28 cellular contexts compared by ENCODE assay signal in genomic region chr4:64882311-64883086, GRCh38.
DNase-seq lines count a peak whose midpoint lies in the region; ATAC-seq, FAIRE-seq and TF ChIP-seq lines count a peak whose summit lies in the region.
"Had no signal": no experiment of that assay in that cellular context is flagged by ENCODE, and none has a peak within 500 bp of the region (broad histone marks: within the 10 kb centered on the region; RNA-seq: fewer than 3 reads in every experiment).

No MANE protein-coding gene starts in this region.

- no peak overlapping the region for H3K4me3 ChIP-seq in GM23338
- H3K4me3 ChIP-seq in H1 (ENCODE audit: extremely low read depth in 1 of 4, insufficient read depth in 2 of 4, low read depth in 3 of 4, low read length in 4 of 4) = no peak overlapping the region
- H3K4me3 ChIP-seq: A549, colonic mucosa, psoas muscle had no signal

- FAIRE-seq in H1 (lab: Jason Lieb, UNC) = no peak
- FAIRE-seq: A549, bronchial epithelial cell, RCC 7860 had no signal

- H3K23me2 ChIP-seq in H1 (ENCODE audit: low read depth, low read length) = no peaks in the 10 kb centered on the region

- TF ChIP-seq EP300 in H1 (IDR thresholded peaks at IDR 0.05; ENCODE audit: borderline replicate concordance in 1 of 2, low read depth in 2 of 2, low read length in 2 of 2) = no peak

- H3K27me3 Mint-ChIP-seq in activated CD4-positive, alpha-beta T cell treated with anti-CD3 and anti-CD28 coated beads for 36 hours = no peaks in the 10 kb centered on the region
- H3K27me3 Mint-ChIP-seq in GM23338 (ENCODE audit: insufficient read depth, low read depth, poor library complexity) = no peaks in the 10 kb centered on the region
- H3K27me3 Mint-ChIP-seq: activated T-cell treated with anti-CD3 and anti-CD28 coated beads, Interleukin-2, amount 50 U/mL, for 24 hours; CD8-positive, alpha-beta memory T cell had no signal

- H3K23ac ChIP-seq in H1 (ENCODE audit: insufficient read length) = no peak overlapping the region

- no peaks in the 10 kb centered on the region for H3K9me3 ChIP-seq in H1 (ENCODE audit: insufficient read depth in 2 of 2, low read depth in 1 of 2, low read length in 1 of 2)
- H3K9me3 ChIP-seq: A549, colonic mucosa, psoas muscle had no signal

- H3K27me3 ChIP-seq in GM23338 (ENCODE audit: insufficient read depth) (no peaks in the 10 kb centered on the region), H1 (replicated peaks in 1 of 4; ENCODE audit: control insufficient read depth in 3 of 4, extremely low read depth in 1 of 4, insufficient read depth in 3 of 4, low read length in 3 of 4) (no peaks in the 10 kb centered on the region)
- H3K27me3 ChIP-seq: colonic mucosa had no signal

- CTCF ChIA-PET in activated CD4-positive, alpha-beta T cell treated with anti-CD3 and anti-CD28 coated beads for 36 hours (lab: Charles Lee) = interaction anchor here (1.1 kb wide), 1 partner anchor 21 kb away, joined by 3 read pairs; no protein-coding TSS in a partner anchor
- CTCF ChIA-PET in H1 (lab: Charles Lee; ENCODE audit: partially characterized antibody) = interaction anchor here (0.6 to 1.1 kb wide), 2 partner anchors 24 to 89 kb away, joined by 3 read pairs; no protein-coding TSS in a partner anchor

- no peak overlapping the region for H4K91ac ChIP-seq in H1 (replicated peaks; ENCODE audit: insufficient read length, low read length)

- H3K36me3 ChIP-seq in GM23338 (ENCODE audit: insufficient read depth) (no peaks in the 10 kb centered on the region), H1 (ENCODE audit: control insufficient read depth in 2 of 4, insufficient read depth in 4 of 4, low read length in 3 of 4) (no peaks in the 10 kb centered on the region)
- H3K36me3 ChIP-seq: colonic mucosa had no signal

- no peak overlapping the region for H3K14ac ChIP-seq in H1 (ENCODE audit: insufficient read length)

- no peaks in the 10 kb centered on the region for H3K9me2 ChIP-seq in GM23338 (ENCODE audit: insufficient read depth)

- H3K9ac ChIP-seq in H1 (replicated peaks in 1 of 4; ENCODE audit: extremely low read depth in 1 of 4, low read depth in 3 of 4, low read length in 3 of 4) = no peak overlapping the region

- H2AK5ac ChIP-seq in H1 (ENCODE audit: low read depth, low read length) = no peak overlapping the region

- H3K4me3 Mint-ChIP-seq in activated CD4-positive, alpha-beta T cell treated with anti-CD3 and anti-CD28 coated beads for 36 hours = no peak overlapping the region
- H3K4me3 Mint-ChIP-seq in GM23338 = no peak overlapping the region
- H3K4me3 Mint-ChIP-seq: activated T-cell treated with anti-CD3 and anti-CD28 coated beads, Interleukin-2, amount 50 U/mL, for 24 hours; immature natural killer cell; type B pancreatic cell had no signal

- H3K4me1 ChIP-seq in GM23338 (ENCODE audit: insufficient read depth) (no peaks in the 10 kb centered on the region), H1 (replicated peaks in 1 of 4; ENCODE audit: control insufficient read depth in 3 of 4, insufficient read depth in 4 of 4, low read length in 3 of 4) (no peaks in the 10 kb centered on the region)
- H3K4me1 ChIP-seq: A549, colonic mucosa, psoas muscle had no signal

- no peak overlapping the region for H2BK5ac ChIP-seq in H1 (ENCODE audit: low read depth, low read length)

- H3K4me2 ChIP-seq in GM23338 (no peak overlapping the region), H1 (ENCODE audit: insufficient read depth in 1 of 2, low read depth in 2 of 2, low read length in 2 of 2) (no peak overlapping the region)
- H3K4me2 ChIP-seq: A549 had no signal

- POLR2A ChIA-PET in activated CD4-positive, alpha-beta T cell treated with anti-CD3 and anti-CD28 coated beads for 36 hours (lab: Charles Lee) = no interaction called here
- POLR2A ChIA-PET in H1 (lab: Charles Lee; ENCODE audit: partially characterized antibody) = no interaction called here

- TF ChIP-seq POLR2A in H1 (IDR thresholded peaks at IDR 0.05; ENCODE audit: control extremely low read depth in 1 of 2, low read depth in 2 of 2, low read length in 2 of 2) = no peak

- H2BK20ac ChIP-seq in H1 (ENCODE audit: low read length) = no peak overlapping the region

- no peak overlapping the region for H3K27ac Mint-ChIP-seq in activated CD4-positive, alpha-beta T cell treated with anti-CD3 and anti-CD28 coated beads for 36 hours
- H3K27ac Mint-ChIP-seq in GM23338 = no peak overlapping the region
- H3K27ac Mint-ChIP-seq: activated T-cell treated with anti-CD3 and anti-CD28 coated beads, Interleukin-2, amount 50 U/mL, for 24 hours; CD8-positive, alpha-beta memory T cell; immature natural killer cell; type B pancreatic cell had no signal

- H3K36me3 Mint-ChIP-seq in activated CD4-positive, alpha-beta T cell treated with anti-CD3 and anti-CD28 coated beads for 36 hours (ENCODE audit: low read depth) = no peaks in the 10 kb centered on the region
- H3K36me3 Mint-ChIP-seq in GM23338 (ENCODE audit: low read depth) = no peaks in the 10 kb centered on the region
- H3K36me3 Mint-ChIP-seq: CD8-positive, alpha-beta memory T cell; immature natural killer cell; type B pancreatic cell had no signal

- no peak for TF ChIP-seq RAD21 in H1 (IDR thresholded peaks at IDR 0.05 in 1 of 2, conservative IDR thresholded peaks at IDR 0.05 in 1 of 2; ENCODE audit: low read depth in 2 of 2, low read length in 2 of 2)

- peaks cover 19% of the 10 kb centered on the region for H3K4me1 Mint-ChIP-seq in activated CD4-positive, alpha-beta T cell treated with anti-CD3 and anti-CD28 coated beads for 36 hours
- no peaks in the 10 kb centered on the region for H3K4me1 Mint-ChIP-seq in GM23338
- H3K4me1 Mint-ChIP-seq: CD8-positive, alpha-beta memory T cell; immature natural killer cell had no signal

- H2BK15ac ChIP-seq in H1 (ENCODE audit: low read length) = no peak overlapping the region

- TF ChIP-seq CTCF in GM23338 (conservative IDR thresholded peaks at IDR 0.05; ENCODE audit: low read depth in 2 of 2) = no peak
- no peak for TF ChIP-seq CTCF in H1 (IDR thresholded peaks at IDR 0.05; ENCODE audit: control extremely low read depth in 1 of 3, insufficient read depth in 1 of 3, low read depth in 1 of 3, low read length in 3 of 3)

- H2AFZ ChIP-seq in GM23338 (peak overlapping the region; percentile 57; the same call in 1 of the 2 replicates), H1 (ENCODE audit: low read length) (peak overlapping the region; percentile 2; the same call in 1 of the 2 replicates)

- H3K56ac ChIP-seq in H1 (replicated peaks; ENCODE audit: insufficient read length, low read depth, low read length) = no peak overlapping the region

- DNase-seq in activated CD4-positive, alpha-beta T cell treated with anti-CD3 and anti-CD28 coated beads for 36 hours = peak; percentile 9
- DNase-seq in activated CD4-positive, alpha-beta T cell treated with anti-CD3 and anti-CD28 coated beads for 4 hours = no peak
- no peak for DNase-seq in GM23338 (ENCODE audit: low spot score)
- DNase-seq in NCI-H82 treated with DMSO at 0.1 percent for 48 hours (lab: John Stamatoyannopoulos, UW; ENCODE audit: unreplicated experiment) = peak; percentile 65
- no peak for DNase-seq in H1 (ENCODE audit: low read depth in 1 of 2, low spot score in 2 of 2)
- DNase-seq in GM19240 (ENCODE audit: insufficient read length, low spot score) = no peak
- no peak for DNase-seq in NCI-H510A (lab: John Stamatoyannopoulos, UW)
- DNase-seq in NCI-H187 (lab: John Stamatoyannopoulos, UW) = no peak
- DNase-seq: activated naive CD4-positive, alpha-beta T cell treated with Interleukin-2 at 50 U/mL for 16 hours; activated T-cell treated with anti-CD3 and anti-CD28 coated beads, Interleukin-2, amount 50 U/mL, for 24 hours; amniotic stem cell; CD8-positive, alpha-beta memory T cell; colonic mucosa; DMS79; effector memory CD4-positive, alpha-beta T cell; erythroblast; foreskin melanocyte; hippocampal formation; immature natural killer cell; mesendoderm; NCI-H1048; NCI-H2029 treated with DMSO at 0.1 percent for 48 hours; psoas muscle had no signal

- no peaks in the 10 kb centered on the region for H4K20me1 ChIP-seq in GM23338 (replicated peaks; ENCODE audit: insufficient read depth)
- no peaks in the 10 kb centered on the region for H4K20me1 ChIP-seq in H1 (replicated peaks in 1 of 2; ENCODE audit: control insufficient read depth in 1 of 2, insufficient read depth in 2 of 2, low read length in 2 of 2)

- no peak overlapping the region for H3K27ac ChIP-seq in GM23338 (ENCODE audit: low read depth)
- H3K27ac ChIP-seq in H1 (ENCODE audit: low read depth, low read length) = no peak overlapping the region
- H3K27ac ChIP-seq: A549, colonic mucosa, psoas muscle, VCaP had no signal

- no peak overlapping the region for H4K8ac ChIP-seq in H1 (ENCODE audit: extremely low read depth, insufficient read depth, low read length)

- 91% methylated on average over 2 of the region's 2 CpGs; no CpG with 5 or more reads in 1 of the 2 experiments for WGBS in H1 (ENCODE audit: extremely low coverage in 1 of 2, insufficient coverage in 1 of 2, insufficient read length in 1 of 2, insufficient replicate concordance in 2 of 2, low coverage in 1 of 2, low lambda C conversion rate in 2 of 2, missing lambda C conversion rate in 1 of 2), 2 experiments

- no peaks in the 10 kb centered on the region for H3K79me1 ChIP-seq in H1 (ENCODE audit: low read depth, low read length)

- ATAC-seq in activated CD4-positive, alpha-beta T cell treated with anti-CD3 and anti-CD28 coated beads for 36 hours = peak; percentile 75
- no peak for ATAC-seq in GM23338
- ATAC-seq: A549, psoas muscle had no signal

- intact Hi-C loops in activated CD4-positive, alpha-beta T cell treated with anti-CD3 and anti-CD28 coated beads for 36 hours (cut with DNase I, micrococcal nuclease) = no loop called here

- no peak overlapping the region for H4K5ac ChIP-seq in H1 (ENCODE audit: insufficient read length, low read depth, low read length)

- no peaks in the 10 kb centered on the region for H3F3A ChIP-seq in GM23338 (replicated peaks; ENCODE audit: low read depth)

- H2BK120ac ChIP-seq in H1 (replicated peaks; ENCODE audit: low read depth, low read length) = no peak overlapping the region

- no peak overlapping the region for H2BK12ac ChIP-seq in H1 (ENCODE audit: low read depth, low read length)

- no peaks in the 10 kb centered on the region for H3K79me2 ChIP-seq in GM23338 (replicated peaks; ENCODE audit: insufficient read depth)
- H3K79me2 ChIP-seq in H1 (ENCODE audit: control insufficient read depth in 1 of 2, insufficient read depth in 2 of 2, low read length in 2 of 2) = no peaks in the 10 kb centered on the region

- H3K9me3 Mint-ChIP-seq in activated CD4-positive, alpha-beta T cell treated with anti-CD3 and anti-CD28 coated beads for 36 hours (ENCODE audit: low read depth) = peaks cover 4% of the 10 kb centered on the region
- no peaks in the 10 kb centered on the region for H3K9me3 Mint-ChIP-seq in GM23338
- H3K9me3 Mint-ChIP-seq: type B pancreatic cell had no signal

- H3K4ac ChIP-seq in H1 (replicated peaks; ENCODE audit: insufficient read length, low read depth, low read length) = no peak overlapping the region

- H3K18ac ChIP-seq in H1 (ENCODE audit: extremely low read depth, low read length) = no peak overlapping the region

TF ChIP-seq in GM23338, 12 proteins besides CTCF, POLR2A, EP300 and RAD21 (continues in another document):
- TF ChIP-seq JUNB (IDR thresholded peaks at IDR 0.05; ENCODE audit: unreplicated experiment) (no peak), POLR2AphosphoS5 (IDR thresholded peaks at IDR 0.05; ENCODE audit: low read depth) (no peak)

TF ChIP-seq in H1, 55 proteins besides CTCF, POLR2A, EP300 and RAD21 (continues in another document):
- no peak for TF ChIP-seq TEAD4 (IDR thresholded peaks at IDR 0.05; ENCODE audit: low read depth, low read length)
- TF ChIP-seq TCF12 (IDR thresholded peaks at IDR 0.05; ENCODE audit: low read depth, low read length) = no peak

Comparison
In these comparisons a context has a peak if more than half of its experiments do, and no peak if none do; other contexts are left out.
1. DNase-seq: peak in activated CD4-positive, alpha-beta T cell treated with anti-CD3 and anti-CD28 coated beads for 36 hours (single experiment) and NCI-H82 treated with DMSO at 0.1 percent for 48 hours (single experiment); none in activated CD4-positive, alpha-beta T cell treated with anti-CD3 and anti-CD28 coated beads for 4 hours (0 of 2), GM23338 (single experiment), H1 (0 of 2), GM19240 (single experiment), NCI-H510A (single experiment) and NCI-H187 (0 of 2).